22 cellular contexts compared by ENCODE assay signal in genomic region chr14:68622856-68623255, GRCh38.
A peak's percentile ranks its signal among the peaks of the same experiment; 100 is the strongest.
DNase-seq lines count a peak whose midpoint lies in the region; ATAC-seq and TF ChIP-seq lines count a peak whose summit lies in the region.
"Had no signal": no experiment of that assay in that cellular context is flagged by ENCODE, and none has a peak within 500 bp of the region (broad histone marks: within the 10 kb centered on the region; RNA-seq: fewer than 3 reads in every experiment).

No MANE protein-coding gene starts in this region.

- H3K4me3 ChIP-seq in hepatocyte (no peak overlapping the region), gastrocnemius medialis (no peak overlapping the region)
- H3K4me3 ChIP-seq: A549, BLaER1, cardiac muscle cell, GM23248, suprapubic skin had no signal

- ATAC-seq in gastrocnemius medialis, result peak in 1 of 2 donors; percentile 7
- no peak for ATAC-seq in GM18907 (IDR thresholded peaks at IDR 0.05; ENCODE audit: unreplicated experiment)
- no peak for ATAC-seq in GM19324 (IDR thresholded peaks at IDR 0.05; ENCODE audit: low FRiP score, unreplicated experiment)
- ATAC-seq: A549, right cardiac atrium had no signal

- intact Hi-C loops in gastrocnemius medialis (cut with DNase I; ENCODE audit: low total_unique reads), result loop anchor here (2.0 to 10.0 kb wide), 3 partner anchors 34 to 166 kb away; no protein-coding TSS in a partner anchor

- in situ Hi-C loops in gastrocnemius medialis (cut with MboI; ENCODE audit: low sequenced_read_pairs in 4 of 4), result no loop called here

- no peaks in the 10 kb centered on the region for H3K36me3 ChIP-seq in hepatocyte (replicated peaks; ENCODE audit: insufficient read depth, low read depth)
- no peaks in the 10 kb centered on the region for H3K36me3 ChIP-seq in gastrocnemius medialis
- H3K36me3 ChIP-seq: cardiac muscle cell, suprapubic skin had no signal

- H4K20me1 ChIP-seq in hepatocyte (ENCODE audit: insufficient read depth, poor library complexity, severe bottlenecking), result no peaks in the 10 kb centered on the region
- H4K20me1 ChIP-seq: BLaER1 had no signal

- DNase-seq in NCI-H345 treated with DMSO at 0.1 percent for 48 hours (lab: John Stamatoyannopoulos, UW; ENCODE audit: unreplicated experiment) (peak; percentile 97), NCI-H345 (lab: John Stamatoyannopoulos, UW) (no peak), NCI-H2171 treated with DMSO at 0.1 percent for 48 hours (lab: John Stamatoyannopoulos, UW) (peak; percentile 72), hepatocyte (ENCODE audit: low spot score) (no peak), gastrocnemius medialis (no peak)
- no peak for DNase-seq in activated T-cell treated with anti-CD3 and anti-CD28 coated beads, Interleukin-2, amount 50 U/mL, for 48 hours
- DNase-seq: activated CD4-positive, alpha-beta T cell treated with anti-CD3 and anti-CD28 coated beads, Interleukin-2, amount 50 U/mL, for 1 hour; activated CD8-positive, alpha-beta memory T cell treated with anti-CD3 and anti-CD28 coated beads, Interleukin-2, amount 50 U/mL, for 4 hours; amygdala; Calu3; dermis blood vessel endothelial cell; GM23248; NCI-H1930; NCI-H510A treated with DMSO at 0.1 percent for 48 hours; SIG-M5 had no signal

- H3K4me1 ChIP-seq in hepatocyte (ENCODE audit: insufficient read depth) (peaks cover 7% of the 10 kb centered on the region), gastrocnemius medialis (peaks cover 22 to 41% of the 10 kb centered on the region in 2 donors)

- no peak overlapping the region for H2AFZ ChIP-seq in hepatocyte
- H2AFZ ChIP-seq: GM23248 had no signal

- no peaks in the 10 kb centered on the region for H3K9me2 ChIP-seq in hepatocyte (replicated peaks; ENCODE audit: insufficient read depth)

- TF ChIP-seq POLR2A in gastrocnemius medialis (IDR thresholded peaks at IDR 0.05), result no peak

- TF ChIP-seq CTCF in hepatocyte (IDR thresholded peaks at IDR 0.05; ENCODE audit: poor library complexity) (no peak), gastrocnemius medialis (IDR thresholded peaks at IDR 0.05 in 4 of 5, conservative IDR thresholded peaks at IDR 0.05 in 1 of 5) (no peak)

- H3K27ac ChIP-seq in hepatocyte, result peak overlapping the region; percentile 40
- H3K27ac ChIP-seq in gastrocnemius medialis, result peak overlapping the region in 3 of 4 donors; percentile 28 to 81 (median 34)
- H3K27ac ChIP-seq: BLaER1, cardiac muscle cell, GM23248, suprapubic skin had no signal

- no peaks in the 10 kb centered on the region for H3K79me2 ChIP-seq in hepatocyte

- no peak overlapping the region for H3K4me2 ChIP-seq in hepatocyte
- H3K4me2 ChIP-seq: A549, BLaER1 had no signal

- H3K9me3 ChIP-seq in hepatocyte (ENCODE audit: low read depth) (no peaks in the 10 kb centered on the region), gastrocnemius medialis (no peaks in the 10 kb centered on the region)
- H3K9me3 ChIP-seq: suprapubic skin had no signal

- 72% methylated on average over 5 of the region's 5 CpGs for WGBS in hepatocyte (ENCODE audit: low lambda C conversion rate, missing lambda C conversion rate)

- H3K27me3 ChIP-seq in hepatocyte (no peaks in the 10 kb centered on the region), gastrocnemius medialis (no peaks in the 10 kb centered on the region)
- H3K27me3 ChIP-seq: BLaER1, cardiac muscle cell, suprapubic skin had no signal

Comparison
In these comparisons a context has a peak if more than half of its experiments do, and no peak if none do; other contexts are left out.
1. DNase-seq: peak in NCI-H345 treated with DMSO at 0.1 percent for 48 hours (single experiment) and NCI-H2171 treated with DMSO at 0.1 percent for 48 hours (single experiment); none in NCI-H345 (single experiment), hepatocyte (single experiment), gastrocnemius medialis (0 of 2) and activated T-cell treated with anti-CD3 and anti-CD28 coated beads, Interleukin-2, amount 50 U/mL, for 48 hours (0 of 2).